In the genomic region with DNA sequence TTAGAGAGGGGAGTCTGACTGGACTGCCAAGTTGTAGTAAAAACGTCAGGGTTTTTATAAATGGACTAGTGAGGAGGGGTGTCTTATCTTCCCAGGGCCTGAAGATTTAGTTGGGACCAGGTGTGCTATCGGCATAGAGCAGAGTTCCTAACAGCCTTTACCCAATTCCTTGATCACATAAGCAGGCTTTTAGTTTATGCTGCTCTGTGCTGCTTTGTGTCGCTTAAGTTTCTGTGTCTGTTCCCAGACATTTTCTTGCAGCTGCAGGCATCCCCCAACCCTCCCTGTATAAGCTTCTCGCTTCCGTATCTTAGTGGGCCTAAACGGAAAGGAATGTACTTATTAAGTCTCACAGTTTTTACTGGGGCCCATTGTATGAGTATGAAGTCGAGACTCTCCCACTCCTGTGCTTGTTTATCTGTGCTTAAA, we compare ENCODE assay signal across 8 cellular contexts. TPM values are rescaled to one million over a fixed set of nuclear protein-coding genes. Genes with fewer than 3 reads are reported as not detected.
DNase-seq lines count a peak whose midpoint lies in the region; ATAC-seq and TF ChIP-seq lines count a peak whose summit lies in the region.

No MANE protein-coding gene starts in this region.

- TF ChIP-seq POLR2A in prostate gland (IDR thresholded peaks at IDR 0.05), result peak; percentile 55

- H3K27me3 ChIP-seq in Caco-2 (replicated peaks; ENCODE audit: control insufficient read depth, insufficient read depth, low read length) (no peaks in the 10 kb centered on the region), prostate gland (replicated peaks; ENCODE audit: insufficient read depth) (no peaks in the 10 kb centered on the region)

- POLR2A ChIA-PET in Caco-2 (lab: Charles Lee), result no interaction called here

- 20% methylated on average over 7 of the region's 7 CpGs for WGBS in prostate gland

- no peaks in the 10 kb centered on the region for H3K36me3 ChIP-seq in Caco-2 (ENCODE audit: control insufficient read depth, insufficient read depth, low read length)
- H3K36me3 ChIP-seq in prostate gland, result no peaks in the 10 kb centered on the region

- no peaks in the 10 kb centered on the region for H3K9me3 Mint-ChIP-seq in Caco-2 (ENCODE audit: unreplicated experiment)

- H3K4me1 ChIP-seq in Caco-2, result no peaks in the 10 kb centered on the region
- peaks cover 13% of the 10 kb centered on the region for H3K4me1 ChIP-seq in prostate gland (replicated peaks)

- peaks cover 3% of the 10 kb centered on the region for H3K4me1 Mint-ChIP-seq in Caco-2 (ENCODE audit: low read depth, unreplicated experiment)

- H3K4me3 Mint-ChIP-seq in Caco-2 (ENCODE audit: unreplicated experiment), result peak overlapping the region; percentile 49

- CTCF ChIA-PET in Caco-2 (lab: Charles Lee), result no interaction called here

- H3K4me3 ChIP-seq in Caco-2 (ENCODE audit: low read depth, low read length) (peak overlapping the region; percentile 10; the same call in 1 of the 2 replicates), prostate gland (peak overlapping the region in 1 of 2 donors; percentile 16)

- no peak for TF ChIP-seq CTCF in Caco-2 (IDR thresholded peaks at IDR 0.05; ENCODE audit: insufficient read depth in 1 of 2, low read depth in 1 of 2, low read length in 1 of 2, severe bottlenecking in 1 of 2, unreplicated experiment in 1 of 2)
- no peak for TF ChIP-seq CTCF in prostate gland (IDR thresholded peaks at IDR 0.05)

- H3K36me3 Mint-ChIP-seq in Caco-2 (ENCODE audit: insufficient read depth, unreplicated experiment), result peaks cover 15% of the 10 kb centered on the region

- intact Hi-C loops in Caco-2 (cut with micrococcal nuclease; ENCODE audit: unreplicated experiment), result no loop called here
- intact Hi-C loops in prostate gland (cut with DNase I), result loop anchor here (5.0 to 10.0 kb wide), 3 partner anchors 159 to 346 kb away; a partner anchor contains a TSS
- intact Hi-C loops in posterior cingulate gyrus (cut with DNase I), result loop anchor here (10.0 kb wide), 2 partner anchors 139 to 501 kb away; no protein-coding TSS in a partner anchor
- intact Hi-C loops in head of caudate nucleus (cut with DNase I), result loop anchor here (5.0 to 10.0 kb wide), 2 partner anchors 159 to 226 kb away; a partner anchor contains a TSS

- ATAC-seq in HG03378 (IDR thresholded peaks at IDR 0.05; ENCODE audit: unreplicated experiment), result no peak

- BruUV-seq in Caco-2 (replicated peaks; lab: Mats Ljungman, UMichigan), result no TSS peak

- H3K27ac ChIP-seq in prostate gland, result peak overlapping the region; percentile 91 to 98

- DNase-seq in Caco-2 (no peak), RPMI7951 (ENCODE audit: low read depth) (peak; percentile 70), fibroblast of peridontal ligament (ENCODE audit: extremely low read depth) (peak; percentile 57), prostate gland (ENCODE audit: low spot score) (no peak), posterior cingulate gyrus (no peak), head of caudate nucleus (no peak)
- no peak for DNase-seq in stimulated activated CD4-positive, alpha-beta T cell treated with anti-CD3 and anti-CD28 coated beads, Interleukin-4, amount 100 ng/mL, for 1 hour

- H3K9me3 ChIP-seq in Caco-2 (no peaks in the 10 kb centered on the region), prostate gland (no peaks in the 10 kb centered on the region)

- H3K27ac Mint-ChIP-seq in Caco-2 (ENCODE audit: unreplicated experiment), result peak overlapping the region; percentile 45

- no peaks in the 10 kb centered on the region for H3K27me3 Mint-ChIP-seq in Caco-2 (ENCODE audit: insufficient read depth, unreplicated experiment)

RNA-seq across cellular contexts. Expression of a gene that starts 2.6 kb away (rescaled TPM):
- total RNA-seq in Caco-2 (2022) (7.7 and 7.8 TPM in 2 replicates), prostate gland (10 to 100 TPM; 28.7 to 29.7 TPM)
- total RNA-seq in RPMI7951 (2014; rRNA removed; shearing (Covaris generic)), result 19.1 and 23.9 TPM in 2 replicates

Comparison
In these comparisons a context has a peak if more than half of its experiments do, and no peak if none do; other contexts are left out.
1. DNase-seq: peak in RPMI7951 (single experiment) and fibroblast of peridontal ligament (single experiment); none in Caco-2 (0 of 2), prostate gland (single experiment), posterior cingulate gyrus (0 of 10), head of caudate nucleus (0 of 42) and stimulated activated CD4-positive, alpha-beta T cell treated with anti-CD3 and anti-CD28 coated beads, Interleukin-4, amount 100 ng/mL, for 1 hour (single experiment).